ENCODE assay signal across 8 cellular contexts in the genomic region with DNA sequence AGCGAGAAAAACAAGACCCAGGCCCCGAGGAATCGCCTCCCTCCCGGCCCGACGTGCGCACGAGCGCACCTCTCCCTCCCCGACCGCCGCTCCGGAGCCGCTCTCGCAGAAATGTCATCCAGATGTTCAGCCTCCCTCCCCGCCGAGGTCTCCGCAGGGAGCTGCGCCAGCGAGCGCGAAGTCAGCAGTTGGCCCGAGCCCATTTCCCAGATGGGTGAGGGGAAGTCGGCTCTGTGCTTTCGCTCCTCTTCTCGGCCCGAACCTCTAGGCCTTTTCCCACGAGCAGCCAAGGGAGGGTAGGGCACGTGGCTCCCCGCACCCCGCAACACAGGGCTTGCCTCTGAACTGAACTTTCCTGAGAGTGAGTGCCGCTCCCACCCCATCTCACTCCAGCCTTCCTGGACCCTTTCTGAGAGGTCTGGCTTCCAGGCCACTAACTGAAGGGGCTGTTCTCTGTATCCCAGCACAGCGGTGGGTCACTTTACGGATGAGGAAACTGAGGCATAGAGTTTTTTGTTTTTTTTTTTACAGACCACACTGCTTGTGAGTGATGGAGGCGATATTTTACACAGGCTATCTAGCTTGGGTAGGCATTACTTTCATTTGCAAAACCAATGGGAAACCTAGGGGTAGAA. TPM values are rescaled to one million over a fixed set of nuclear protein-coding genes. Genes with fewer than 3 reads are reported as not detected.
A peak's percentile ranks its signal among the peaks of the same experiment; 100 is the strongest.
DNase-seq lines count a peak whose midpoint lies in the region; ATAC-seq and TF ChIP-seq lines count a peak whose summit lies in the region.

No MANE protein-coding gene starts in this region.

- H3K4me1 ChIP-seq in HEK293 (ENCODE audit: control insufficient read depth, insufficient read depth, low read length) (peaks cover 7% of the 10 kb centered on the region), RWPE2 (ENCODE audit: insufficient read depth, poor library complexity, severe bottlenecking) (peaks cover 8% of the 10 kb centered on the region), endodermal cell (ENCODE audit: control insufficient read depth, insufficient read depth, low read length) (peaks cover 7% of the 10 kb centered on the region), muscle layer of colon (ENCODE audit: insufficient read depth, low read length) (peaks cover 38% of the 10 kb centered on the region), urinary bladder (ENCODE audit: insufficient read depth) (peaks cover 4% of the 10 kb centered on the region)

- peak overlapping the region; percentile 67 for H3K4me3 Mint-ChIP-seq in endodermal cell

- WGBS in endodermal cell (ENCODE audit: insufficient coverage in 1 of 2, insufficient read length in 1 of 2), 2 experiments = 10 to 78% methylated on average over 3 to 35 of the region's 35 CpGs
- 7% methylated on average over 35 of the region's 35 CpGs for WGBS in urinary bladder

- no peak overlapping the region for H3K27ac ChIP-seq in HEK293 (ENCODE audit: extremely low read depth, low read depth, low read length)
- H3K27ac ChIP-seq in RWPE2 (ENCODE audit: poor library complexity, severe bottlenecking) = no peak overlapping the region
- no peak overlapping the region for H3K27ac ChIP-seq in endodermal cell (ENCODE audit: low read depth, low read length)
- peak overlapping the region; percentile 64 for H3K27ac ChIP-seq in muscle layer of colon (ENCODE audit: low read depth, low read length)
- peak overlapping the region; percentile 40 for H3K27ac ChIP-seq in urinary bladder (ENCODE audit: low read depth)

- H3K27ac Mint-ChIP-seq in endodermal cell = peak overlapping the region; percentile 61

- H3K9me3 ChIP-seq in HEK293 (ENCODE audit: control insufficient read depth, insufficient read depth, low read depth, low read length) (no peaks in the 10 kb centered on the region), RWPE2 (ENCODE audit: severe bottlenecking) (no peaks in the 10 kb centered on the region), endodermal cell (ENCODE audit: control insufficient read depth, low read length) (no peaks in the 10 kb centered on the region), muscle layer of colon (ENCODE audit: low read length) (no peaks in the 10 kb centered on the region)

- H3K36me3 Mint-ChIP-seq in endodermal cell (ENCODE audit: low read depth) = no peaks in the 10 kb centered on the region

- H3K27me3 ChIP-seq in RWPE2 (ENCODE audit: insufficient read depth, poor library complexity, severe bottlenecking) (no peaks in the 10 kb centered on the region), endodermal cell (ENCODE audit: control insufficient read depth, insufficient read depth, low read length, poor library complexity, severe bottlenecking) (peaks cover 7% of the 10 kb centered on the region), muscle layer of colon (ENCODE audit: control insufficient read depth in 1 of 2, insufficient read depth in 2 of 2, low read length in 2 of 2) (no peaks in the 10 kb centered on the region)

- H3K9ac ChIP-seq in endodermal cell (ENCODE audit: extremely low read depth, low read length, poor library complexity, severe bottlenecking) = no peak overlapping the region
- H3K9ac ChIP-seq in muscle layer of colon (ENCODE audit: low read length) = peak overlapping the region; percentile 54

- ATAC-seq in RWPE2 (ENCODE audit: low read depth) = peak; percentile 23

- no peaks in the 10 kb centered on the region for H3K36me3 ChIP-seq in HEK293 (ENCODE audit: control insufficient read depth in 2 of 2, insufficient read depth in 1 of 2, low read length in 2 of 2)
- H3K36me3 ChIP-seq in RWPE2 (ENCODE audit: low read depth) = no peaks in the 10 kb centered on the region
- no peaks in the 10 kb centered on the region for H3K36me3 ChIP-seq in endodermal cell (ENCODE audit: control insufficient read depth, insufficient read depth, low read length)
- no peaks in the 10 kb centered on the region for H3K36me3 ChIP-seq in muscle layer of colon (ENCODE audit: insufficient read depth, low read length)
- no peaks in the 10 kb centered on the region for H3K36me3 ChIP-seq in urinary bladder (ENCODE audit: insufficient read depth)

- peaks cover 30% of the 10 kb centered on the region for H3K27me3 Mint-ChIP-seq in endodermal cell (ENCODE audit: insufficient read depth)

- H3K4me1 Mint-ChIP-seq in endodermal cell = peaks cover 62% of the 10 kb centered on the region

- peak overlapping the region; percentile 58 for H3K4me3 ChIP-seq in HEK293 (ENCODE audit: low read depth, low read length)
- peak overlapping the region; percentile 73 for H3K4me3 ChIP-seq in RWPE2 (ENCODE audit: severe bottlenecking)
- peak overlapping the region; percentile 71 for H3K4me3 ChIP-seq in endodermal cell (ENCODE audit: low read length)
- peak overlapping the region; percentile 52 to 53 for H3K4me3 ChIP-seq in muscle layer of colon (ENCODE audit: low read depth in 1 of 2, low read length in 2 of 2)
- H3K4me3 ChIP-seq in urinary bladder (ENCODE audit: low read depth, low read length) = peak overlapping the region; percentile 71

- CTCF ChIA-PET in HEK293 (lab: Yijun Ruan, JAX) = interaction anchor here (0.6 to 11.4 kb wide), 27 partner anchors 11 to 664 kb away, joined by 3 to 259 read pairs (median 3); partner anchors contain the start of genes ERG28 and TTLL5

- H3K9me3 Mint-ChIP-seq in endodermal cell = no peaks in the 10 kb centered on the region

- no peak for TF ChIP-seq CTCF in HEK293 (tag by site-specific recombination; IDR thresholded peaks at IDR 0.05)
- peak; percentile 66 for TF ChIP-seq CTCF in RWPE2 (IDR thresholded peaks at IDR 0.05; ENCODE audit: poor library complexity, severe bottlenecking)
- TF ChIP-seq CTCF in endodermal cell (conservative IDR thresholded peaks at IDR 0.05) = peak; percentile 19

- DNase-seq in ELR (ENCODE audit: low read depth) = peak; percentile 65
- DNase-seq in RWPE2 (ENCODE audit: low spot score) = no peak
- DNase-seq in endodermal cell = no peak
- DNase-seq in UCSD-AML1 (lab: John Stamatoyannopoulos, UW; ENCODE audit: unreplicated experiment) = no peak
- DNase-seq in activated CD8-positive, alpha-beta memory T cell treated with anti-CD3 and anti-CD28 coated beads, Interleukin-2, amount 50 U/mL, for 4 hours = no peak

- POLR2A ChIA-PET in HEK293 (lab: Yijun Ruan, JAX) = interaction anchor here (0.6 to 1.7 kb wide), 3 partner anchors 272 to 990 kb away, joined by 3 to 7 read pairs (median 6); no protein-coding TSS in a partner anchor

TF ChIP-seq in HEK293, 187 proteins besides CTCF, POLR2A, EP300 and RAD21 (continues in another document):
- TF ChIP-seq ZIC2 (tag by site-specific recombination; IDR thresholded peaks at IDR 0.05) (peak; percentile 77), ZBTB26 (tag by site-specific recombination; optimal IDR thresholded peaks at IDR 0.05) (peak; percentile 13), ZNF610 (tag by site-specific recombination; IDR thresholded peaks at IDR 0.05; ENCODE audit: borderline replicate concordance) (0 out of 2 replicates have a peak, but pooled peaks have one; percentile 72), ZNF549 (tag by site-specific recombination; IDR thresholded peaks at IDR 0.05) (no peak), PATZ1 (tag by site-specific recombination; IDR thresholded peaks at IDR 0.05) (0 out of 2 replicates have a peak, but pooled peaks have one; percentile 15), ZSCAN30 (tag by site-specific recombination; IDR thresholded peaks at IDR 0.05) (peak; percentile 16; the same call in 1 of the 2 replicates), ZNF621 (tag by site-specific recombination; IDR thresholded peaks at IDR 0.05) (no peak)

RNA-seq across cellular contexts. Expression of gene TGFB3, which starts 1.0 kb away (rescaled TPM):
- total RNA-seq in endodermal cell (1 to 10 TPM; 6.1 to 6.8 TPM), urinary bladder (90.7 TPM)
- 2.5 TPM for polyA plus RNA-seq in endodermal cell (2013, experiment 1 of 2)
- 3.6 TPM for polyA plus RNA-seq in endodermal cell (2013, experiment 2 of 2)
- 58.0 TPM for polyA plus RNA-seq in urinary bladder

RNA-seq across cellular contexts. Expression of gene IFT43, which starts 2.7 kb away (rescaled TPM):
- total RNA-seq in endodermal cell = 10 to 100 TPM; 46.3 to 49.6 TPM
- 44.4 TPM for polyA plus RNA-seq in endodermal cell (2013, experiment 1 of 2)
- polyA plus RNA-seq in endodermal cell (2013, experiment 2 of 2) = 41.4 TPM
- total RNA-seq in urinary bladder = 31.2 TPM
- polyA plus RNA-seq in urinary bladder = 39.3 TPM

Comparison
In these comparisons a context has a peak if more than half of its experiments do, and no peak if none do; other contexts are left out.
1. H3K27ac ChIP-seq: peak in muscle layer of colon (single experiment) and urinary bladder (single experiment); none in HEK293 (single experiment), RWPE2 (single experiment) and endodermal cell (single experiment).
2. RNA of gene TGFB3, which starts 1.0 kb away (total RNA-seq): 90.7 TPM in urinary bladder (single experiment); 6.1 to 6.8 TPM in endodermal cell; every median in the first group is over 10 times any median in the second.
3. Peak in every context shown above with its lines, with median percentiles within 50 percentile points of each other: H3K4me3 ChIP-seq.